18 cellular contexts compared by ENCODE assay signal in the genomic region with DNA sequence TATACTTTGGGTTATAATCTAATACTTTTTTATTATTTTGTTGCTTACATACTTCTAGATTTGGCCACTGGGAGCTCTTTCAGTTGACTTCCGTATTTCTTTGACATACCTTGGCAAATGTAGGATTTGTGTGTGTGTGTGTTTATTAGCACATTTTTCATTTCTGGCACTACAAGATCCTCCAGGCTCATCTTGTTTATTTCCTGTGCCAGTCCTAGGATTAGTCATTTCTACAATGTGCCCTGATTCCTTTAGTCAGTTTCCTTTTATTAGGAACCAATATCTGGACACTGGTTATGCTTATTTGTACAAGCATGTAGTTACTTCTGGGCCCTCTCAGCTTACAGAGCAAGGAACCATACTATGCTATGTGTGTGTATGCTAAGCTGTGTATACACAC.
DNase-seq lines count a peak whose midpoint lies in the region; ATAC-seq, FAIRE-seq and TF ChIP-seq lines count a peak whose summit lies in the region.
"Had no signal": no experiment of that assay in that cellular context is flagged by ENCODE, and none has a peak within 500 bp of the region (broad histone marks: within the 10 kb centered on the region; RNA-seq: fewer than 3 reads in every experiment).

No MANE protein-coding gene starts in this region.

- TF ChIP-seq POLR2A in A549 (IDR thresholded peaks at IDR 0.05; ENCODE audit: low read length) (no peak), esophagus squamous epithelium (IDR thresholded peaks at IDR 0.05) (no peak)

- H3K9me3 ChIP-seq in A549 (no peaks in the 10 kb centered on the region), esophagus squamous epithelium (no peaks in the 10 kb centered on the region)

- H3K4me1 ChIP-seq in A549 (peaks cover 83% of the 10 kb centered on the region), esophagus squamous epithelium (peaks cover 0 to 13% (median 7%) of the 10 kb centered on the region in 3 donors)

- H3K4me2 ChIP-seq in A549 = peak overlapping the region; percentile 26; the same call in 2 of the 3 replicates
- H3K4me2 ChIP-seq: GM23338 had no signal

- no peak for TF ChIP-seq CTCF in A549 (IDR thresholded peaks at IDR 0.05)
- TF ChIP-seq CTCF in epithelial cell of esophagus (IDR thresholded peaks at IDR 0.05; ENCODE audit: insufficient read depth, low read depth, low read length, missing control alignments) = no peak
- TF ChIP-seq CTCF in esophagus squamous epithelium (IDR thresholded peaks at IDR 0.05) = no peak

- H3K4me1 Mint-ChIP-seq in activated CD4-positive, alpha-beta memory T cell treated with anti-CD3 and anti-CD28 coated beads for 36 hours (ENCODE audit: low read depth) = peaks cover 24% of the 10 kb centered on the region

- WGBS in A549 (ENCODE audit: missing lambda C conversion rate) = 61% methylated on average over 1 of the region's 1 CpG
- 0 to 58% methylated on average over 1 of the region's 1 CpG for WGBS in esophagus squamous epithelium, 2 donors

- H3K27me3 ChIP-seq in esophagus squamous epithelium = no peaks in the 10 kb centered on the region

- H3K27ac ChIP-seq in A549 (peak overlapping the region; percentile 57 to 80; a peak in 5 of 6 replicates), esophagus squamous epithelium (no peak overlapping the region)
- H3K27ac ChIP-seq: C4-2B had no signal

- H3K27ac Mint-ChIP-seq in activated CD4-positive, alpha-beta memory T cell treated with anti-CD3 and anti-CD28 coated beads for 36 hours = no peak overlapping the region
- H3K27ac Mint-ChIP-seq: GM23338 had no signal

- H3K9me3 Mint-ChIP-seq in activated CD4-positive, alpha-beta memory T cell treated with anti-CD3 and anti-CD28 coated beads for 36 hours = no peaks in the 10 kb centered on the region
- H3K9me3 Mint-ChIP-seq: GM23338 had no signal

- CTCF ChIA-PET in A549 (lab: Yijun Ruan, JAX) = interaction anchor here (1.1 to 4.2 kb wide), 4 partner anchors 13 to 333 kb away, joined by 4 to 17 read pairs (median 5); no protein-coding TSS in a partner anchor
- CTCF ChIA-PET in activated CD4-positive, alpha-beta memory T cell treated with anti-CD3 and anti-CD28 coated beads for 36 hours (lab: Charles Lee) = interaction anchor here (0.9 to 1.4 kb wide), 3 partner anchors 24 to 331 kb away, joined by 4 to 6 read pairs (median 4); no protein-coding TSS in a partner anchor

- TF ChIP-seq EP300 in A549 (IDR thresholded peaks at IDR 0.05) = no peak

- H3K27me3 Mint-ChIP-seq in activated CD4-positive, alpha-beta memory T cell treated with anti-CD3 and anti-CD28 coated beads for 36 hours = peaks cover 23% of the 10 kb centered on the region

- no peak overlapping the region for H3K4me3 Mint-ChIP-seq in activated CD4-positive, alpha-beta memory T cell treated with anti-CD3 and anti-CD28 coated beads for 36 hours
- H3K4me3 Mint-ChIP-seq: GM23338 had no signal

- intact Hi-C loops in activated CD4-positive, alpha-beta memory T cell treated with anti-CD3 and anti-CD28 coated beads for 36 hours (cut with micrococcal nuclease) = no loop called here
- intact Hi-C loops in esophagus squamous epithelium (cut with DNase I) = no loop called here

- no peak overlapping the region for H3K4me3 ChIP-seq in A549
- H3K4me3 ChIP-seq in epithelial cell of esophagus (ENCODE audit: low read length) = no peak overlapping the region
- no peak overlapping the region for H3K4me3 ChIP-seq in esophagus squamous epithelium
- H3K4me3 ChIP-seq: GM23338, K562 had no signal

- no peak for FAIRE-seq in A549 (lab: Jason Lieb, UNC)
- FAIRE-seq: K562, RCC 7860 had no signal

- no peak for ATAC-seq in A549
- ATAC-seq: GM23338, HCT116, K562 had no signal

- DNase-seq in A549 (ENCODE audit: low read depth in 1 of 2, low spot score in 1 of 2) = no peak
- DNase-seq in M059J (ENCODE audit: low read depth) = peak; percentile 76
- DNase-seq in epithelial cell of esophagus (ENCODE audit: low read depth) = peak; percentile 58
- DNase-seq in lung microvascular endothelial cell (ENCODE audit: low read depth in 2 of 2) = peak; percentile 7 to 64
- DNase-seq in activated CD4-positive, alpha-beta memory T cell treated with anti-CD3 and anti-CD28 coated beads for 36 hours = no peak
- no peak for DNase-seq in esophagus squamous epithelium (lab: John Stamatoyannopoulos, UW)
- DNase-seq in NCI-H524 treated with DMSO at 0.1 percent for 48 hours (lab: John Stamatoyannopoulos, UW) = no peak
- DNase-seq in NAMALWA (ENCODE audit: low spot score) = no peak
- DNase-seq: NCI-H1436, NCI-H1930, NCI-H2171, NCI-H526 treated with DMSO at 0.1 percent for 48 hours, Right ventricle myocardium superior had no signal

- TF ChIP-seq RAD21 in A549 (conservative IDR thresholded peaks at IDR 0.05 in 1 of 2, IDR thresholded peaks at IDR 0.05 in 1 of 2) = no peak

- H3K36me3 Mint-ChIP-seq in activated CD4-positive, alpha-beta memory T cell treated with anti-CD3 and anti-CD28 coated beads for 36 hours = no peaks in the 10 kb centered on the region

- POLR2A ChIA-PET in A549 (lab: Yijun Ruan, JAX) = interaction anchor here (1.0 kb wide), 1 partner anchor 68 kb away, joined by 4 read pairs; no protein-coding TSS in a partner anchor
- POLR2A ChIA-PET in activated CD4-positive, alpha-beta memory T cell treated with anti-CD3 and anti-CD28 coated beads for 36 hours (lab: Charles Lee) = no interaction called here

- H3K36me3 ChIP-seq in esophagus squamous epithelium = no peaks in the 10 kb centered on the region

TF ChIP-seq in A549, 52 proteins besides CTCF, POLR2A, EP300 and RAD21:
- TF ChIP-seq, protein P1, sequence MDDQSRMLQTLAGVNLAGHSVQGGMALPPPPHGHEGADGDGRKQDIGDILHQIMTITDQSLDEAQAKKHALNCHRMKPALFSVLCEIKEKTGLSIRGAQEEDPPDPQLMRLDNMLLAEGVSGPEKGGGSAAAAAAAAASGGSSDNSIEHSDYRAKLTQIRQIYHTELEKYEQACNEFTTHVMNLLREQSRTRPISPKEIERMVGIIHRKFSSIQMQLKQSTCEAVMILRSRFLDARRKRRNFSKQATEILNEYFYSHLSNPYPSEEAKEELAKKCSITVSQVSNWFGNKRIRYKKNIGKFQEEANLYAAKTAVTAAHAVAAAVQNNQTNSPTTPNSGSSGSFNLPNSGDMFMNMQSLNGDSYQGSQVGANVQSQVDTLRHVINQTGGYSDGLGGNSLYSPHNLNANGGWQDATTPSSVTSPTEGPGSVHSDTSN (IDR thresholded peaks at IDR 0.05) = no peak
- TF ChIP-seq POLR2AphosphoS2 (conservative IDR thresholded peaks at IDR 0.05; ENCODE audit: low read length) = no peak
- TF ChIP-seq HMGXB4 (CRISPR knock-in tag; IDR thresholded peaks at IDR 0.05; ENCODE audit: borderline replicate concordance) = no peak
- TF ChIP-seq ZFP36 (IDR thresholded peaks at IDR 0.05; ENCODE audit: borderline replicate concordance, partially characterized antibody) = no peak
- TF ChIP-seq RCOR1 (IDR thresholded peaks at IDR 0.05; ENCODE audit: low read depth, low read length) = no peak
- no peak for TF ChIP-seq ZC3H11A (IDR thresholded peaks at IDR 0.05)
- no peak for TF ChIP-seq MAX (IDR thresholded peaks at IDR 0.05)
- TF ChIP-seq TFCP2L1 (CRISPR knock-in tag; IDR thresholded peaks at IDR 0.05) = no peak
- no peak for TF ChIP-seq FOSB (CRISPR knock-in tag; IDR thresholded peaks at IDR 0.05)
- TF ChIP-seq, protein P2, sequence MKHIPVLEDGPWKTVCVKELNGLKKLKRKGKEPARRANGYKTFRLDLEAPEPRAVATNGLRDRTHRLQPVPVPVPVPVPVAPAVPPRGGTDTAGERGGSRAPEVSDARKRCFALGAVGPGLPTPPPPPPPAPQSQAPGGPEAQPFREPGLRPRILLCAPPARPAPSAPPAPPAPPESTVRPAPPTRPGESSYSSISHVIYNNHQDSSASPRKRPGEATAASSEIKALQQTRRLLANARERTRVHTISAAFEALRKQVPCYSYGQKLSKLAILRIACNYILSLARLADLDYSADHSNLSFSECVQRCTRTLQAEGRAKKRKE (CRISPR knock-in tag; IDR thresholded peaks at IDR 0.05; ENCODE audit: low read depth) = no peak
- TF ChIP-seq TP53 (CRISPR knock-in tag; IDR thresholded peaks at IDR 0.05) = no peak
- TF ChIP-seq JUNB (IDR thresholded peaks at IDR 0.05) = no peak
- TF ChIP-seq GATA3 (IDR thresholded peaks at IDR 0.05; ENCODE audit: borderline replicate concordance) = no peak
- no peak for TF ChIP-seq USF2 (IDR thresholded peaks at IDR 0.05)
- no peak for TF ChIP-seq ZNF302 (CRISPR knock-in tag; IDR thresholded peaks at IDR 0.05)
- TF ChIP-seq CHD2 (IDR thresholded peaks at IDR 0.05; ENCODE audit: low read length, partially characterized antibody) = no peak
- no peak for TF ChIP-seq SMC3 (IDR thresholded peaks at IDR 0.05)
- TF ChIP-seq KDM5A (IDR thresholded peaks at IDR 0.05) = no peak

Comparison
In these comparisons a context has a peak if more than half of its experiments do, and no peak if none do; other contexts are left out.
1. DNase-seq: peak in M059J (single experiment), epithelial cell of esophagus (single experiment) and lung microvascular endothelial cell (2 of 2); none in A549 (0 of 2), activated CD4-positive, alpha-beta memory T cell treated with anti-CD3 and anti-CD28 coated beads for 36 hours (single experiment), esophagus squamous epithelium (single experiment), NCI-H524 treated with DMSO at 0.1 percent for 48 hours (single experiment) and NAMALWA (single experiment).
2. H3K27ac ChIP-seq: peak in A549 (2 of 2); none in esophagus squamous epithelium (0 of 4).